In genomic region chr17:77664097-77664729, GRCh38 we compare ENCODE assay signal across 20 cellular contexts.
"Had no signal": no experiment of that assay in that cellular context is flagged by ENCODE, and none has a peak within 500 bp of the region (broad histone marks: within the 10 kb centered on the region; RNA-seq: fewer than 3 reads in every experiment).

No MANE protein-coding gene starts in this region.

- FAIRE-seq: keratinocyte had no signal

- H3K4me3 Mint-ChIP-seq: activated T-helper 1 cell treated with anti-CD3 and anti-CD28 coated beads, Interleukin-12 subunit alpha, Interleukin-12 subunit beta, Interleukin-2, Interleukin-4 antibody, amounts not matched to agents 30 ng/mL and 10 ng/mL and 1 ng/mL, durations not matched to agents 14 hours and 24 hours and 36 hours; neural progenitor cell; type B pancreatic cell had no signal

- H3K36me3 ChIP-seq: neural progenitor cell, thoracic aorta had no signal

- H3K4me1 ChIP-seq: foreskin keratinocyte, neural progenitor cell had no signal

- H3K27ac ChIP-seq: foreskin keratinocyte, neural progenitor cell, thoracic aorta had no signal

- H3K27me3 ChIP-seq: foreskin keratinocyte, neural progenitor cell had no signal

- DNase-seq: activated CD4-positive, alpha-beta T cell treated with anti-CD3 and anti-CD28 coated beads for 1 hour; activated CD4-positive, alpha-beta T cell treated with anti-CD3 and anti-CD28 coated beads, Interleukin-2, amount 50 U/mL, for 4 hours; activated naive CD4-positive, alpha-beta T cell; dermis blood vessel endothelial cell; effector memory CD4-positive, alpha-beta T cell; foreskin keratinocyte; left colon; mesenchymal stem cell; stimulated activated CD4-positive, alpha-beta T cell treated with anti-CD3 and anti-CD28 coated beads, Interleukin-2, amount 100 ng/mL, for 48 hours; stimulated activated CD8-positive, alpha-beta memory T cell treated with anti-CD3 and anti-CD28 coated beads, Interleukin-4, amount 100 ng/mL, for 48 hours; stimulated activated naive CD4-positive, alpha-beta T cell treated with Interleukin-2 at 50 U/mL for 16 hours; T-helper 9 cell had no signal

- H3K4me3 ChIP-seq: neural progenitor cell, smooth muscle cell, thoracic aorta had no signal

- ATAC-seq: foreskin keratinocyte, left colon, sciatic nerve, SK-N-SH treated with all-trans-retinoic acid at 6 μM for 48 hours had no signal

- H3K4me1 Mint-ChIP-seq: neural progenitor cell had no signal

- H3K27ac Mint-ChIP-seq: activated T-helper 1 cell treated with anti-CD3 and anti-CD28 coated beads, Interleukin-12 subunit alpha, Interleukin-12 subunit beta, Interleukin-2, Interleukin-4 antibody, amounts not matched to agents 30 ng/mL and 10 ng/mL and 1 ng/mL, durations not matched to agents 14 hours and 24 hours and 36 hours; neural progenitor cell; type B pancreatic cell had no signal

- H3K36me3 Mint-ChIP-seq: neural progenitor cell, type B pancreatic cell had no signal
